ENCODE assay signal across 9 cellular contexts in genomic region chr14:64709126-64709525, GRCh38. TPM values are rescaled to one million over a fixed set of nuclear protein-coding genes. Genes with fewer than 3 reads are reported as not detected.
DNase-seq lines count a peak whose midpoint lies in the region; ATAC-seq and TF ChIP-seq lines count a peak whose summit lies in the region.
"Had no signal": no experiment of that assay in that cellular context is flagged by ENCODE, and none has a peak within 500 bp of the region (broad histone marks: within the 10 kb centered on the region; RNA-seq: fewer than 3 reads in every experiment).

No MANE protein-coding gene starts in this region.

- H2AFZ ChIP-seq in GM23338: no peak overlapping the region

- H3K9me3 ChIP-seq in iPS-20b (ENCODE audit: insufficient read depth, low read depth, low read length): peaks cover 11% of the 10 kb centered on the region; the same call in 1 of the 2 replicates
- H3K9me3 ChIP-seq in skeletal muscle tissue (ENCODE audit: control insufficient read depth in 3 of 3, low read length in 3 of 3): peaks cover 0 to 2% (median 0%) of the 10 kb centered on the region in 3 donors

- H3K4me3 Mint-ChIP-seq in GM23338 (peak overlapping the region; percentile 81), activated B cell treated with CpG ODN at 0.5 μM for 24 hours (peak overlapping the region; percentile 29), HFFc6 (no peak overlapping the region)

- H3K27ac ChIP-seq in GM23338 (ENCODE audit: low read depth) (no peak overlapping the region), iPS-20b (ENCODE audit: low read length) (no peak overlapping the region), skeletal muscle tissue (ENCODE audit: low read depth, low read length) (peak overlapping the region; percentile 55)

- H3K36me3 Mint-ChIP-seq in GM23338 (ENCODE audit: low read depth): peaks cover 55% of the 10 kb centered on the region
- H3K36me3 Mint-ChIP-seq in activated B cell treated with CpG ODN at 0.5 μM for 24 hours (ENCODE audit: low read depth): peaks cover 2% of the 10 kb centered on the region
- H3K36me3 Mint-ChIP-seq in HFFc6 (ENCODE audit: low read depth): peaks cover 24% of the 10 kb centered on the region

- CTCF ChIA-PET in activated B cell treated with CpG ODN at 0.5 μM for 24 hours (lab: Charles Lee): no interaction called here

- H3K27me3 ChIP-seq in GM23338 (ENCODE audit: insufficient read depth): peaks cover 16% of the 10 kb centered on the region; the same call in 1 of the 2 replicates
- peaks cover 24% of the 10 kb centered on the region for H3K27me3 ChIP-seq in iPS-20b (ENCODE audit: insufficient read depth, low read length)
- H3K27me3 ChIP-seq in skeletal muscle tissue (ENCODE audit: control insufficient read depth in 3 of 3, insufficient read depth in 3 of 3, low read length in 3 of 3): no peaks in the 10 kb centered on the region

- H3K27ac Mint-ChIP-seq in GM23338 (no peak overlapping the region), activated B cell treated with CpG ODN at 0.5 μM for 24 hours (no peak overlapping the region), HFFc6 (no peak overlapping the region)

- H3F3A ChIP-seq in GM23338 (replicated peaks; ENCODE audit: low read depth): peaks cover 8% of the 10 kb centered on the region; the same call in 1 of the 2 replicates

- ATAC-seq in GM23338 (no peak), activated B cell treated with CpG ODN at 0.5 μM for 24 hours (ENCODE audit: low read depth) (no peak), GM19324 (IDR thresholded peaks at IDR 0.05; ENCODE audit: low FRiP score, unreplicated experiment) (no peak)

- H3K4me2 ChIP-seq in GM23338: peak overlapping the region; percentile 95

- peaks cover 60% of the 10 kb centered on the region for H3K4me1 Mint-ChIP-seq in GM23338
- peaks cover 34% of the 10 kb centered on the region for H3K4me1 Mint-ChIP-seq in activated B cell treated with CpG ODN at 0.5 μM for 24 hours
- H3K4me1 Mint-ChIP-seq in HFFc6 (ENCODE audit: low read depth): peaks cover 26% of the 10 kb centered on the region

- H3K79me2 ChIP-seq in GM23338 (replicated peaks; ENCODE audit: insufficient read depth): peaks cover 94% of the 10 kb centered on the region

- peaks cover 49% of the 10 kb centered on the region for H4K20me1 ChIP-seq in GM23338 (replicated peaks; ENCODE audit: insufficient read depth)

- H3K4me1 ChIP-seq in GM23338 (ENCODE audit: insufficient read depth): peaks cover 52% of the 10 kb centered on the region
- peaks cover 44% of the 10 kb centered on the region for H3K4me1 ChIP-seq in iPS-20b (ENCODE audit: insufficient read depth, low read length)
- peaks cover 23 to 31% (median 25%) of the 10 kb centered on the region in 3 donors for H3K4me1 ChIP-seq in skeletal muscle tissue (ENCODE audit: control insufficient read depth in 3 of 3, insufficient read depth in 3 of 3, low read length in 3 of 3)

- H3K36me3 ChIP-seq in GM23338 (ENCODE audit: insufficient read depth) (peaks cover 11% of the 10 kb centered on the region), iPS-20b (ENCODE audit: insufficient read depth, low read depth, low read length) (peaks cover 12% of the 10 kb centered on the region; the same call in 1 of the 2 replicates), skeletal muscle tissue (ENCODE audit: control insufficient read depth in 3 of 3, insufficient read depth in 3 of 3, low read length in 3 of 3) (no peaks in the 10 kb centered on the region)

- DNase-seq in GM23338 (ENCODE audit: low spot score) (no peak), activated B cell treated with CpG ODN at 0.5 μM for 24 hours (no peak), globus pallidus (ENCODE audit: low spot score) (no peak), putamen (ENCODE audit: low spot score) (no peak), HFFc6 (no peak)
- DNase-seq: NCI-H1105 treated with DMSO at 0.1 percent for 48 hours had no signal

- no peak for TF ChIP-seq CTCF in GM23338 (conservative IDR thresholded peaks at IDR 0.05; ENCODE audit: low read depth in 2 of 2)
- no peak for TF ChIP-seq CTCF in activated B cell treated with CpG ODN at 0.5 μM for 24 hours (IDR thresholded peaks at IDR 0.05)
- TF ChIP-seq CTCF in HFFc6 (IDR thresholded peaks at IDR 0.05): no peak

- H3K9me2 ChIP-seq in GM23338 (ENCODE audit: insufficient read depth): no peaks in the 10 kb centered on the region

- H3K4me3 ChIP-seq in GM23338 (peak overlapping the region; percentile 86), iPS-20b (ENCODE audit: low read length) (peak overlapping the region; percentile 84; the same call in 1 of the 2 replicates), skeletal muscle tissue (ENCODE audit: low read length in 3 of 3) (peak overlapping the region in 1 of 3 donors; percentile 48)

- H3K9ac ChIP-seq in iPS-20b (ENCODE audit: low read depth, low read length) (0 out of 2 replicates have a peak overlapping the region, but pooled peaks have one; percentile 1), skeletal muscle tissue (ENCODE audit: low read depth in 1 of 3, low read length in 3 of 3) (peak overlapping the region in 2 of 3 donors; percentile 20 to 28)

- H3K27me3 Mint-ChIP-seq in GM23338 (ENCODE audit: insufficient read depth, low read depth, poor library complexity): peaks cover 15% of the 10 kb centered on the region
- H3K27me3 Mint-ChIP-seq in activated B cell treated with CpG ODN at 0.5 μM for 24 hours: peaks cover 33% of the 10 kb centered on the region
- peaks cover 6% of the 10 kb centered on the region for H3K27me3 Mint-ChIP-seq in HFFc6 (ENCODE audit: insufficient read depth)

- H3K9me3 Mint-ChIP-seq in GM23338 (peaks cover 25% of the 10 kb centered on the region), activated B cell treated with CpG ODN at 0.5 μM for 24 hours (peaks cover 15% of the 10 kb centered on the region), HFFc6 (peaks cover 18% of the 10 kb centered on the region)

- intact Hi-C loops in activated B cell treated with CpG ODN at 0.5 μM for 24 hours (cut with micrococcal nuclease): no loop called here

- POLR2A ChIA-PET in activated B cell treated with CpG ODN at 0.5 μM for 24 hours (lab: Charles Lee): no interaction called here

TF ChIP-seq in GM23338, 12 proteins besides CTCF, POLR2A, EP300 and RAD21 (continues in another document):
- TF ChIP-seq ZNF114 (CRISPR knock-in tag; IDR thresholded peaks at IDR 0.05) (no peak), REST (IDR thresholded peaks at IDR 0.05; ENCODE audit: unreplicated experiment) (no peak), POLR2AphosphoS5 (IDR thresholded peaks at IDR 0.05; ENCODE audit: low read depth) (no peak), CREB1 (CRISPR knock-in tag; IDR thresholded peaks at IDR 0.05; ENCODE audit: low read depth) (no peak), EZH2phosphoT487 (IDR thresholded peaks at IDR 0.05; ENCODE audit: unreplicated experiment) (no peak), ETS1 (IDR thresholded peaks at IDR 0.05) (no peak), EZH2 (IDR thresholded peaks at IDR 0.05; ENCODE audit: low read depth, unreplicated experiment) (no peak), STAT1 (IDR thresholded peaks at IDR 0.05; ENCODE audit: unreplicated experiment) (no peak), ZNF331 (CRISPR knock-in tag; IDR thresholded peaks at IDR 0.05; ENCODE audit: low read depth) (no peak)

RNA-seq across cellular contexts. Expression of gene PLEKHG3, which starts 4.9 kb away (rescaled TPM):
- total RNA-seq in GM23338 (2014; rRNA removed; shearing (Covaris generic)): 83.1 and 83.9 TPM in 2 replicates
- 23.0 and 30.8 TPM in 2 replicates for polyA plus RNA-seq in GM23338 (2016; fragmentation: Nextera tagmentation; extraction: Ambion mirVana)
- total RNA-seq in activated B cell treated with CpG ODN at 0.5 μM for 24 hours: 0.07 TPM in 2 replicates
- 16.7 TPM for total RNA-seq in skeletal muscle tissue
- total RNA-seq in HFFc6 (2021; fragmentation: NEBNext Ultra II Directional; extraction: Animal tissue kit (Norgen Biotek cat#: 25700)): 10 to 100 TPM in 3 of 6 experiments, 1 to 10 TPM in 3; 6.0 to 11.7 (median 9.2) TPM
